2 cellular contexts compared by ENCODE assay signal in the genomic region with DNA sequence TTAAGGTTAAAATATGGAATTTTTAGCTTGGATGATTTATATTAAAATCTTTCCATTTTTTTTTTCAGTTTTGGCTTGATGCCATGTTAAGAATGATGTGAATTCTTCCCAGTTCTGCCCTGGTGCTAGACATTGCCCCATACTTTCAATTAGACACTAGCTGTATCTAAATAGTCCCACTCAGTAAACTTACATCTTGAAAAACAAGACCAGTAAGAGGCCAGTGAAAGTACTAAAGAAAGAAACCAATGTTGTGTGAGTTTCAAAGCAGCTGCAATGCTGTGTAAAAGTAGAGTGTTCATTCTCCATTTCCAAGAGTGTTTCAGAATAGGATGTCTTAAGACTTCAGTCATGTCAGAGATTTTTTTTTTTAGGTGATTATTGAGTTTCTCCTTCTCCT.
TF ChIP-seq lines count a peak whose summit lies in the region.

No MANE protein-coding gene starts in this region.

TF ChIP-seq in GM12891, 5 proteins besides CTCF, POLR2A, EP300 and RAD21:
- no peak for TF ChIP-seq SPI1 (IDR thresholded peaks at IDR 0.05; ENCODE audit: low read depth, low read length)
- TF ChIP-seq PAX5 (IDR thresholded peaks at IDR 0.05; ENCODE audit: insufficient read depth, low read length, severe bottlenecking): no peak
- TF ChIP-seq TAF1 (IDR thresholded peaks at IDR 0.05; ENCODE audit: low read depth, low read length): no peak
- no peak for TF ChIP-seq POLR2AphosphoS5 (IDR thresholded peaks at IDR 0.05; ENCODE audit: low read depth, low read length)
- no peak for TF ChIP-seq POU2F2 (IDR thresholded peaks at IDR 0.05; ENCODE audit: low read depth, low read length)

TF ChIP-seq in GM12878, 131 proteins besides CTCF, POLR2A, EP300 and RAD21:
- TF ChIP-seq CBX5 (IDR thresholded peaks at IDR 0.05; ENCODE audit: low read depth) (no peak), EZH2 (IDR thresholded peaks at IDR 0.05; ENCODE audit: borderline replicate concordance, control insufficient read depth, low read depth, low read length) (no peak), SPI1 (IDR thresholded peaks at IDR 0.05; ENCODE audit: borderline replicate concordance, insufficient read depth, low read depth, low read length) (no peak), CHD4 (IDR thresholded peaks at IDR 0.05) (no peak), NFIC (IDR thresholded peaks at IDR 0.05; ENCODE audit: low read depth, low read length) (peak; percentile 28; the same call in 1 of the 2 replicates), HDGF (IDR thresholded peaks at IDR 0.05) (no peak)
